In genomic region chr12:50156641-50157040, GRCh38 we compare ENCODE assay signal across 14 cellular contexts. TPM values are rescaled to one million over a fixed set of nuclear protein-coding genes. Genes with fewer than 3 reads are reported as not detected.
DNase-seq lines count a peak whose midpoint lies in the region; ATAC-seq and TF ChIP-seq lines count a peak whose summit lies in the region.
"Had no signal": no experiment of that assay in that cellular context is flagged by ENCODE, and none has a peak within 500 bp of the region (broad histone marks: within the 10 kb centered on the region; RNA-seq: fewer than 3 reads in every experiment).

No MANE protein-coding gene starts in this region.

- no peaks in the 10 kb centered on the region for H3K4me1 ChIP-seq in smooth muscle cell (ENCODE audit: low read depth)
- H3K4me1 ChIP-seq: BE2C had no signal

- H3K9me3 Mint-ChIP-seq in HFFc6 (no peaks in the 10 kb centered on the region), chondrocyte (ENCODE audit: low read depth) (no peaks in the 10 kb centered on the region)
- no peaks in the 10 kb centered on the region for H3K9me3 Mint-ChIP-seq in stimulated activated naive B cell treated with anti-CD40 and anti-IgM and Interleukin-4, amounts not matched to agents 10 μg/mL and 1 μg/mL and 100 μg/mL, for 72 hours
- H3K9me3 Mint-ChIP-seq: CD4-positive, CD25-positive, alpha-beta regulatory T cell; GM23338 had no signal

- H3K4me3 ChIP-seq in WERI-Rb-1 (ENCODE audit: low read depth, low read length) (no peak overlapping the region), smooth muscle cell (no peak overlapping the region)
- H3K4me3 ChIP-seq: GM23338 had no signal

- no peak for DNase-seq in HFFc6
- peak; percentile 8 for DNase-seq in WERI-Rb-1
- DNase-seq in chondrocyte (ENCODE audit: low spot score): no peak
- DNase-seq in smooth muscle cell (lab: John Stamatoyannopoulos, UW; ENCODE audit: unreplicated experiment): no peak
- DNase-seq in stimulated activated naive B cell treated with anti-CD40 and anti-IgM and Interleukin-4, amounts not matched to agents 10 μg/mL and 1 μg/mL and 100 μg/mL, for 72 hours: no peak
- no peak for DNase-seq in mucosa of gallbladder (ENCODE audit: low spot score)
- DNase-seq: ACHN; BE2C; C1 segment of cervical spinal cord; Caco-2; CD4-positive, CD25-positive, alpha-beta regulatory T cell had no signal

- H3F3A ChIP-seq in smooth muscle cell (ENCODE audit: low read depth): peaks cover 10% of the 10 kb centered on the region

- H3K36me3 Mint-ChIP-seq in HFFc6 (ENCODE audit: low read depth): no peaks in the 10 kb centered on the region; the same call in 1 of the 2 replicates
- peaks cover 2% of the 10 kb centered on the region for H3K36me3 Mint-ChIP-seq in chondrocyte (ENCODE audit: low read depth)
- H3K36me3 Mint-ChIP-seq in stimulated activated naive B cell treated with anti-CD40 and anti-IgM and Interleukin-4, amounts not matched to agents 10 μg/mL and 1 μg/mL and 100 μg/mL, for 72 hours: peaks cover 14 to 15% of the 10 kb centered on the region in 2 donors

- H3K9me3 ChIP-seq in WERI-Rb-1 (ENCODE audit: severe bottlenecking): no peaks in the 10 kb centered on the region
- H3K9me3 ChIP-seq in smooth muscle cell (replicated peaks; ENCODE audit: low read depth): no peaks in the 10 kb centered on the region
- H3K9me3 ChIP-seq: BE2C, Caco-2 had no signal

- H3K4me1 Mint-ChIP-seq in HFFc6 (ENCODE audit: low read depth): peaks cover 38% of the 10 kb centered on the region
- H3K4me1 Mint-ChIP-seq in chondrocyte (ENCODE audit: low read depth): peaks cover 27% of the 10 kb centered on the region
- H3K4me1 Mint-ChIP-seq in stimulated activated naive B cell treated with anti-CD40 and anti-IgM and Interleukin-4, amounts not matched to agents 10 μg/mL and 1 μg/mL and 100 μg/mL, for 72 hours: peaks cover 6 to 23% of the 10 kb centered on the region in 2 donors
- H3K4me1 Mint-ChIP-seq: GM23338 had no signal

- no peak overlapping the region for H3K9ac ChIP-seq in smooth muscle cell (ENCODE audit: low read depth)

- H3K27me3 Mint-ChIP-seq in HFFc6 (ENCODE audit: insufficient read depth): no peaks in the 10 kb centered on the region
- H3K27me3 Mint-ChIP-seq in chondrocyte (ENCODE audit: low read depth): no peaks in the 10 kb centered on the region
- H3K27me3 Mint-ChIP-seq in stimulated activated naive B cell treated with anti-CD40 and anti-IgM and Interleukin-4, amounts not matched to agents 10 μg/mL and 1 μg/mL and 100 μg/mL, for 72 hours: no peaks in the 10 kb centered on the region
- H3K27me3 Mint-ChIP-seq: CD4-positive, CD25-positive, alpha-beta regulatory T cell had no signal

- H3K27ac ChIP-seq in WERI-Rb-1 (no peak overlapping the region), smooth muscle cell (ENCODE audit: low read depth) (peak overlapping the region; percentile 48)

- no peak overlapping the region for H2AFZ ChIP-seq in smooth muscle cell (ENCODE audit: low read depth)
- H2AFZ ChIP-seq: GM23338 had no signal

- no peak for ATAC-seq in stimulated activated naive B cell treated with anti-CD40 and anti-IgM and Interleukin-4, amounts not matched to agents 10 μg/mL and 1 μg/mL and 100 μg/mL, for 72 hours (replicated peaks)
- no peak for ATAC-seq in GM21515 (IDR thresholded peaks at IDR 0.05; ENCODE audit: unreplicated experiment)
- ATAC-seq: GM23338, HCT116 had no signal

- H3K36me3 ChIP-seq in WERI-Rb-1 (no peaks in the 10 kb centered on the region), smooth muscle cell (ENCODE audit: low read depth) (no peaks in the 10 kb centered on the region)
- H3K36me3 ChIP-seq: BE2C had no signal

- no peak overlapping the region for H3K4me2 ChIP-seq in smooth muscle cell
- H3K4me2 ChIP-seq: GM23338 had no signal

- H3K27me3 ChIP-seq in WERI-Rb-1 (ENCODE audit: insufficient read depth, low read depth, severe bottlenecking): no peaks in the 10 kb centered on the region
- no peaks in the 10 kb centered on the region for H3K27me3 ChIP-seq in smooth muscle cell (ENCODE audit: low read depth)
- H3K27me3 ChIP-seq: BE2C had no signal

- H3K4me3 Mint-ChIP-seq in HFFc6 (no peak overlapping the region), chondrocyte (ENCODE audit: unreplicated experiment) (no peak overlapping the region)
- no peak overlapping the region for H3K4me3 Mint-ChIP-seq in stimulated activated naive B cell treated with anti-CD40 and anti-IgM and Interleukin-4, amounts not matched to agents 10 μg/mL and 1 μg/mL and 100 μg/mL, for 72 hours
- H3K4me3 Mint-ChIP-seq: CD4-positive, CD25-positive, alpha-beta regulatory T cell; GM23338 had no signal

- peaks cover 98% of the 10 kb centered on the region for H4K20me1 ChIP-seq in smooth muscle cell (ENCODE audit: low read depth)

- H3K79me2 ChIP-seq in smooth muscle cell (ENCODE audit: low read depth): peaks cover 98% of the 10 kb centered on the region

- TF ChIP-seq CTCF in HFFc6 (IDR thresholded peaks at IDR 0.05) (no peak), WERI-Rb-1 (IDR thresholded peaks at IDR 0.05; ENCODE audit: low read depth, low read length) (no peak), chondrocyte (IDR thresholded peaks at IDR 0.05) (no peak), smooth muscle cell (IDR thresholded peaks at IDR 0.05; ENCODE audit: borderline replicate concordance, insufficient read depth, poor library complexity, severe bottlenecking) (no peak)

- H3K27ac Mint-ChIP-seq in HFFc6 (peak overlapping the region; percentile 49; the same call in 1 of the 2 replicates), chondrocyte (ENCODE audit: unreplicated experiment) (peak overlapping the region; percentile 69)
- H3K27ac Mint-ChIP-seq in stimulated activated naive B cell treated with anti-CD40 and anti-IgM and Interleukin-4, amounts not matched to agents 10 μg/mL and 1 μg/mL and 100 μg/mL, for 72 hours: no peak overlapping the region
- H3K27ac Mint-ChIP-seq: GM23338 had no signal

RNA-seq across cellular contexts. Expression of gene CERS5, which starts 10.5 kb away (rescaled TPM):
- 10 to 100 TPM; 48.0 to 69.3 (median 60.3) TPM for total RNA-seq in HFFc6 (2021; fragmentation: NEBNext Ultra II Directional; extraction: Animal tissue kit (Norgen Biotek cat#: 25700))
- total RNA-seq in chondrocyte (77.2 to 81.3 TPM (median 80.9 TPM) in 3 replicates), smooth muscle cell (53.5 and 58.1 TPM in 2 replicates), mucosa of gallbladder (37.9 TPM)
- polyA plus RNA-seq in smooth muscle cell: 95.7 and 102 TPM in 2 replicates

RNA-seq across cellular contexts. Expression of gene COX14, which starts 44.6 kb away (rescaled TPM):
- total RNA-seq in HFFc6 (2021; fragmentation: NEBNext Ultra II Directional; extraction: Animal tissue kit (Norgen Biotek cat#: 25700)): 10 to 100 TPM; 44.4 to 77.8 (median 53.4) TPM
- 37.8 to 53.1 TPM (median 44.7 TPM) in 3 replicates for total RNA-seq in chondrocyte
- total RNA-seq in smooth muscle cell: 14.7 and 18.6 TPM in 2 replicates
- 67.9 and 71.3 TPM in 2 replicates for polyA plus RNA-seq in smooth muscle cell
- total RNA-seq in mucosa of gallbladder: 80.5 TPM

RNA-seq across cellular contexts. Expression of gene GPD1, which starts 52.8 kb away (rescaled TPM):
- under 1 TPM in 1 of 6 experiments, not detected in 5; 0.20 TPM for total RNA-seq in HFFc6 (2021; fragmentation: NEBNext Ultra II Directional; extraction: Animal tissue kit (Norgen Biotek cat#: 25700))
- total RNA-seq in chondrocyte (0.46 TPM in 1 of 3 replicates, not detected in the others), smooth muscle cell (not detected in 2 replicates), mucosa of gallbladder (21.5 TPM)
- 0.24 TPM in 1 of 2 replicates, not detected in the other for polyA plus RNA-seq in smooth muscle cell
- total RNA-seq: CD4-positive, CD25-positive, alpha-beta regulatory T cell had no signal

Comparison
In these comparisons a context has a peak if more than half of its experiments do, and no peak if none do; other contexts are left out.
1. RNA of gene GPD1, which starts 52.8 kb away (total RNA-seq): 21.5 TPM in mucosa of gallbladder (single experiment); 0.46 TPM in chondrocyte, 0.20 TPM in HFFc6 and not detected in smooth muscle cell; every median in the first group is over 10 times any median in the second.